ENCODE assay signal across 1 cellular context in the genomic region with DNA sequence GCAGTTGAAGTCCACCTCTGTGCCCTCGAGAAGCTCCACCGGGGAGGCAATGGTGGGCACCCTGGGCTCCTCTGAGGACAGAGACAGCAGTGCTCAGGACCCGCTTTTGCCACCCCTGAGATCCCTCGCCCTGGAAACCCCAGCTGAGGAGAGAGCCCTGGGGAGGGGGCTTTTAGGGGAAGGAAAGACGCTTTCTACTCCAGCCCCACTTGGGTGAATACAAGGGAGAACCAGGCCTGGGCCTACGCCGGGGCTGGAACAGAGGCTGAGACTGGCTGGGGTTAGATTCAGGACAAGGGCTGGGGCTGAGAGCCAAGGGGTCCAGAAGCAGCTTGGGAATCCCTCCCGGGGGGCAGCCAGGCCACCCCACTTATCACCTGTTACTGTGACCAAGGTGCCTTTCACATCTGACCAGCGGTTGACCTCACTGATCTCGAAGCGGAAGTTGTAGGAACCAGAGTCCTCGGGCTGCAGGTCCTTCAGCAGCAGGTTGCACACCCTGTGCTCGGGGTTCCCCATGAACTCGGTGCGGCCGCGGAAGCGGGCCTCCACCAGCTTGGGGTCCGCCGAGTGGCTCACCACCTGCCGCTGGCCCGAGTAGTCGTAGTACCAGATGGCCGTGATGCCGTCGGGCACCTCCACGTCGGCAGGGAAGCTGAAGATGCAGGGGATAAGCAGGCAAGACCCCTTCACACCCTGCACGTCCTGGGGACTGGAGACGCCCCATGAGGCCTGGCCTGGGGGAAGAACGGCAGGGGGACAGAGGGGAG.
TF ChIP-seq lines count a peak whose summit lies in the region.

No MANE protein-coding gene starts in this region.

TF ChIP-seq in HepG2, 621 proteins besides CTCF, POLR2A, EP300 and RAD21:
- TF ChIP-seq ZNF883 (CRISPR knock-in tag; IDR thresholded peaks at IDR 0.05; ENCODE audit: not compliant biosample characterization) (no peak), ZFP62 (CRISPR knock-in tag; IDR thresholded peaks at IDR 0.05) (no peak), ONECUT2 (CRISPR knock-in tag; IDR thresholded peaks at IDR 0.05) (no peak), ZNF44 (CRISPR knock-in tag; IDR thresholded peaks at IDR 0.05) (no peak), AFF4 (CRISPR knock-in tag; IDR thresholded peaks at IDR 0.05) (no peak), MTF2 (CRISPR knock-in tag; IDR thresholded peaks at IDR 0.05; ENCODE audit: borderline replicate concordance) (0 out of 2 replicates have a peak, but pooled peaks have one; percentile 73), CAMTA2 (CRISPR knock-in tag; IDR thresholded peaks at IDR 0.05; ENCODE audit: borderline replicate concordance) (0 out of 2 replicates have a peak, but pooled peaks have one; percentile 5), DZIP1 (CRISPR knock-in tag; IDR thresholded peaks at IDR 0.05) (0 out of 2 replicates have a peak, but pooled peaks have one; percentile 37), ZNF326 (CRISPR knock-in tag; IDR thresholded peaks at IDR 0.05; ENCODE audit: borderline replicate concordance) (no peak), SMARCC2 (IDR thresholded peaks at IDR 0.05) (no peak), GTF2F1 (IDR thresholded peaks at IDR 0.05; ENCODE audit: low read length) (no peak), ZNF296 (CRISPR knock-in tag; conservative IDR thresholded peaks at IDR 0.05) (no peak), STAG1 (CRISPR knock-in tag; IDR thresholded peaks at IDR 0.05) (no peak), KDM5B (CRISPR knock-in tag; IDR thresholded peaks at IDR 0.05; ENCODE audit: borderline replicate concordance) (0 out of 2 replicates have a peak, but pooled peaks have one; percentile 18), ZFX (CRISPR knock-in tag; IDR thresholded peaks at IDR 0.05; ENCODE audit: low read depth) (peak; percentile 12; the same call in 1 of the 2 replicates), ZBTB39 (CRISPR knock-in tag; IDR thresholded peaks at IDR 0.05) (0 out of 2 replicates have a peak, but pooled peaks have one; percentile 22), YEATS4 (CRISPR knock-in tag; IDR thresholded peaks at IDR 0.05; ENCODE audit: borderline replicate concordance) (no peak)
- TF ChIP-seq, protein P1, sequence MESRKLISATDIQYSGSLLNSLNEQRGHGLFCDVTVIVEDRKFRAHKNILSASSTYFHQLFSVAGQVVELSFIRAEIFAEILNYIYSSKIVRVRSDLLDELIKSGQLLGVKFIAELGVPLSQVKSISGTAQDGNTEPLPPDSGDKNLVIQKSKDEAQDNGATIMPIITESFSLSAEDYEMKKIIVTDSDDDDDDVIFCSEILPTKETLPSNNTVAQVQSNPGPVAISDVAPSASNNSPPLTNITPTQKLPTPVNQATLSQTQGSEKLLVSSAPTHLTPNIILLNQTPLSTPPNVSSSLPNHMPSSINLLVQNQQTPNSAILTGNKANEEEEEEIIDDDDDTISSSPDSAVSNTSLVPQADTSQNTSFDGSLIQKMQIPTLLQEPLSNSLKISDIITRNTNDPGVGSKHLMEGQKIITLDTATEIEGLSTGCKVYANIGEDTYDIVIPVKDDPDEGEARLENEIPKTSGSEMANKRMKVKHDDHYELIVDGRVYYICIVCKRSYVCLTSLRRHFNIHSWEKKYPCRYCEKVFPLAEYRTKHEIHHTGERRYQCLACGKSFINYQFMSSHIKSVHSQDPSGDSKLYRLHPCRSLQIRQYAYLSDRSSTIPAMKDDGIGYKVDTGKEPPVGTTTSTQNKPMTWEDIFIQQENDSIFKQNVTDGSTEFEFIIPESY (CRISPR knock-in tag; IDR thresholded peaks at IDR 0.05), result peak; percentile 54; the same call in 1 of the 2 replicates
TF ChIP-seq in HepG2: peak in this region for 7.
